Comparison of ENCODE assay signal across 1 cellular context in the genomic region with DNA sequence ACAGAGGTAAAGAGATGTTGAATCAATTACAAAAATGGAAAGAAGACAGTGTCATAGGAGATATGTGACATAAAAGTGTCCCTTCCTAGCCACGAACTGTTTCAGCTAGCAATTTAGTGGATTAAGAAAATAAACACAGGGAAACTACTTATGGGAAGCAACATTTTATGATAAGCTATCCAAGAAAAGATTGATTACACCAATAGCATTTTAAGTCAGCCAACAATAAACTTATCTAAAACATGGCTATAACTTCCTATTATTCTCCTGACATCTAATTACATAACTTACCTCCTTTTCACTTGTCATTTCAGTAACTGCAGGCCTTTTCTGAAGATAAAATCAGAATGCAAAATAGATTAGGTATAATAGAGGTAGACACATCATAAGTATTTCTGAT.
TF ChIP-seq lines count a peak whose summit lies in the region.

No MANE protein-coding gene starts in this region.

TF ChIP-seq in HEK293, 187 proteins besides CTCF, POLR2A, EP300 and RAD21 (continued from another document):
- TF ChIP-seq ZNF843 (tag by site-specific recombination; IDR thresholded peaks at IDR 0.05) (peak; percentile 72; the same call in 1 of the 2 replicates), KLF8 (tag by site-specific recombination; IDR thresholded peaks at IDR 0.05) (no peak), ZNF274 (IDR thresholded peaks at IDR 0.05; ENCODE audit: low read length) (no peak), ZNF274 (tag by site-specific recombination; IDR thresholded peaks at IDR 0.05; ENCODE audit: borderline replicate concordance) (no peak), ZNF645 (tag by site-specific recombination; IDR thresholded peaks at IDR 0.05) (no peak), TCF7L2 (IDR thresholded peaks at IDR 0.05; ENCODE audit: borderline replicate concordance, low read depth, low read length) (peak; percentile 43; the same call in 1 of the 2 replicates), ZBTB20 (tag by site-specific recombination; IDR thresholded peaks at IDR 0.05) (no peak), GLIS2 (tag by site-specific recombination; IDR thresholded peaks at IDR 0.05) (no peak), PRDM6 (tag by site-specific recombination; IDR thresholded peaks at IDR 0.05) (peak; percentile 67; the same call in 1 of the 2 replicates), IKZF3 (tag by site-specific recombination; IDR thresholded peaks at IDR 0.05) (no peak), ZBTB48 (tag by site-specific recombination; IDR thresholded peaks at IDR 0.05) (no peak), ZNF366 (tag by site-specific recombination; conservative IDR thresholded peaks at IDR 0.05) (no peak), ZNF488 (tag by site-specific recombination; IDR thresholded peaks at IDR 0.05) (no peak), YY1 (tag by site-specific recombination; IDR thresholded peaks at IDR 0.05) (no peak), RBAK (tag by site-specific recombination; IDR thresholded peaks at IDR 0.05) (no peak), KLF7 (tag by site-specific recombination; IDR thresholded peaks at IDR 0.05; ENCODE audit: borderline replicate concordance) (no peak), ZNF114 (tag by site-specific recombination; IDR thresholded peaks at IDR 0.05) (no peak), ZXDB (tag by site-specific recombination; IDR thresholded peaks at IDR 0.05) (0 out of 2 replicates have a peak, but pooled peaks have one; percentile 18), ZNF639 (tag by site-specific recombination; IDR thresholded peaks at IDR 0.05) (no peak), ZNF830 (tag by site-specific recombination; IDR thresholded peaks at IDR 0.05; ENCODE audit: low read depth) (no peak), ZNF394 (tag by site-specific recombination; IDR thresholded peaks at IDR 0.05; ENCODE audit: borderline replicate concordance) (no peak), ZNF561 (tag by site-specific recombination; IDR thresholded peaks at IDR 0.05; ENCODE audit: borderline replicate concordance) (no peak), ZSCAN4 (tag by site-specific recombination; IDR thresholded peaks at IDR 0.05) (no peak), ZNF2 (tag by site-specific recombination; IDR thresholded peaks at IDR 0.05) (no peak), FEZF1 (tag by site-specific recombination; IDR thresholded peaks at IDR 0.05) (peak; percentile 79), MYNN (tag by site-specific recombination; IDR thresholded peaks at IDR 0.05; ENCODE audit: borderline replicate concordance) (no peak), PATZ1 (tag by site-specific recombination; IDR thresholded peaks at IDR 0.05) (no peak), ZNF335 (tag by site-specific recombination; conservative IDR thresholded peaks at IDR 0.05) (no peak)
- TF ChIP-seq, protein P1, sequence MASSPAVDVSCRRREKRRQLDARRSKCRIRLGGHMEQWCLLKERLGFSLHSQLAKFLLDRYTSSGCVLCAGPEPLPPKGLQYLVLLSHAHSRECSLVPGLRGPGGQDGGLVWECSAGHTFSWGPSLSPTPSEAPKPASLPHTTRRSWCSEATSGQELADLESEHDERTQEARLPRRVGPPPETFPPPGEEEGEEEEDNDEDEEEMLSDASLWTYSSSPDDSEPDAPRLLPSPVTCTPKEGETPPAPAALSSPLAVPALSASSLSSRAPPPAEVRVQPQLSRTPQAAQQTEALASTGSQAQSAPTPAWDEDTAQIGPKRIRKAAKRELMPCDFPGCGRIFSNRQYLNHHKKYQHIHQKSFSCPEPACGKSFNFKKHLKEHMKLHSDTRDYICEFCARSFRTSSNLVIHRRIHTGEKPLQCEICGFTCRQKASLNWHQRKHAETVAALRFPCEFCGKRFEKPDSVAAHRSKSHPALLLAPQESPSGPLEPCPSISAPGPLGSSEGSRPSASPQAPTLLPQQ (tag by site-specific recombination; IDR thresholded peaks at IDR 0.05): no peak
- TF ChIP-seq, protein P2, sequence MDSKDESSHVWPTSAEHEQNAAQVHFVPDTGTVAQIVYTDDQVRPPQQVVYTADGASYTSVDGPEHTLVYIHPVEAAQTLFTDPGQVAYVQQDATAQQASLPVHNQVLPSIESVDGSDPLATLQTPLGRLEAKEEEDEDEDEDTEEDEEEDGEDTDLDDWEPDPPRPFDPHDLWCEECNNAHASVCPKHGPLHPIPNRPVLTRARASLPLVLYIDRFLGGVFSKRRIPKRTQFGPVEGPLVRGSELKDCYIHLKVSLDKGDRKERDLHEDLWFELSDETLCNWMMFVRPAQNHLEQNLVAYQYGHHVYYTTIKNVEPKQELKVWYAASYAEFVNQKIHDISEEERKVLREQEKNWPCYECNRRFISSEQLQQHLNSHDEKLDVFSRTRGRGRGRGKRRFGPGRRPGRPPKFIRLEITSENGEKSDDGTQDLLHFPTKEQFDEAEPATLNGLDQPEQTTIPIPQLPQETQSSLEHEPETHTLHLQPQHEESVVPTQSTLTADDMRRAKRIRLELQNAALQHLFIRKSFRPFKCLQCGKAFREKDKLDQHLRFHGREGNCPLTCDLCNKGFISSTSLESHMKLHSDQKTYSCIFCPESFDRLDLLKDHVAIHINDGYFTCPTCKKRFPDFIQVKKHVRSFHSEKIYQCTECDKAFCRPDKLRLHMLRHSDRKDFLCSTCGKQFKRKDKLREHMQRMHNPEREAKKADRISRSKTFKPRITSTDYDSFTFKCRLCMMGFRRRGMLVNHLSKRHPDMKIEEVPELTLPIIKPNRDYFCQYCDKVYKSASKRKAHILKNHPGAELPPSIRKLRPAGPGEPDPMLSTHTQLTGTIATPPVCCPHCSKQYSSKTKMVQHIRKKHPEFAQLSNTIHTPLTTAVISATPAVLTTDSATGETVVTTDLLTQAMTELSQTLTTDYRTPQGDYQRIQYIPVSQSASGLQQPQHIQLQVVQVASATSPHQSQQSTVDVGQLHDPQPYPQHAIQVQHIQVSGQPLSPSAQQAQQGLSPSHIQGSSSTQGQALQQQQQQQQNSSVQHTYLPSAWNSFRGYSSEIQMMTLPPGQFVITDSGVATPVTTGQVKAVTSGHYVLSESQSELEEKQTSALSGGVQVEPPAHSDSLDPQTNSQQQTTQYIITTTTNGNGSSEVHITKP (tag by site-specific recombination; IDR thresholded peaks at IDR 0.05): no peak
- TF ChIP-seq, protein P3, sequence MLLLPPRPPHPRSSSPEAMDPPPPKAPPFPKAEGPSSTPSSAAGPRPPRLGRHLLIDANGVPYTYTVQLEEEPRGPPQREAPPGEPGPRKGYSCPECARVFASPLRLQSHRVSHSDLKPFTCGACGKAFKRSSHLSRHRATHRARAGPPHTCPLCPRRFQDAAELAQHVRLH (tag by site-specific recombination; IDR thresholded peaks at IDR 0.05): peak; percentile 37; the same call in 1 of the 2 replicates
TF ChIP-seq in HEK293: peak in this region for 9.
